In the genomic region with DNA sequence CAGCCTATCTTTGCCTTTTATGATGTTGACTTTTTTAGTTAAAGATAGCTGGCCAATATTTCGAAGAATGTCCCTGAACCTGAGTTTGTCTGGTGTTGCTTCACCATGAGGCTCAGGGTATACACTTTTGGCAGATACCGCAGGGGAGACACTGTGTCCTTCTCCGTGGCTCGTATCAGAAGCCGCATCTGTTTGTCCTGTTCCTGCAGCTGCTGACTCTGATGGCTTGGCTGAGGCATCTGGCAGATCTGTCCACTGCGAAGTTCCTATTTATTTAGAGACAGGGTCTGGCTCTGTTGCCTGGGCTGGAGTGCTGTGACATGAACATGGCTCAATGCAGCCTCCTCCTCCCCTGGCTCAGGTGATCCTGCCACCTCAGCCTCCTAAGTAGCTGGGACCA, we compare ENCODE assay signal across 16 cellular contexts.
DNase-seq lines count a peak whose midpoint lies in the region; ATAC-seq and TF ChIP-seq lines count a peak whose summit lies in the region.
"Had no signal": no experiment of that assay in that cellular context is flagged by ENCODE, and none has a peak within 500 bp of the region (broad histone marks: within the 10 kb centered on the region; RNA-seq: fewer than 3 reads in every experiment).

No MANE protein-coding gene starts in this region.

- H3K27me3 ChIP-seq in esophagus muscularis mucosa (no peaks in the 10 kb centered on the region), neutrophil (no peaks in the 10 kb centered on the region), aorta (ENCODE audit: control insufficient read depth in 1 of 2, insufficient read depth in 2 of 2, low read length in 1 of 2) (no peaks in the 10 kb centered on the region)

- TF ChIP-seq EP300 in esophagus muscularis mucosa (IDR thresholded peaks at IDR 0.05) = no peak

- H3K27ac Mint-ChIP-seq in progenitor cell of endocrine pancreas = no peak overlapping the region
- H3K27ac Mint-ChIP-seq: activated naive CD8-positive, alpha-beta T cell treated with anti-CD3 and anti-CD28 coated beads, Interleukin-2, amount 10 ng/mL, durations not matched to agents 7 days and 5 days; natural killer cell treated with Interleukin-12 subunit alpha and Interleukin-12 subunit beta and Interleukin-15 and Interleukin-18, amount 100 ng/mL, for 72 hours had no signal

- H3K4me3 ChIP-seq in esophagus muscularis mucosa (no peak overlapping the region), neutrophil (ENCODE audit: low read depth in 1 of 2, low read length in 1 of 2) (peak overlapping the region in 1 of 2 experiments; percentile 50), aorta (ENCODE audit: low read length in 2 of 2) (no peak overlapping the region)
- H3K4me3 ChIP-seq: left lung had no signal

- H3K36me3 ChIP-seq in esophagus muscularis mucosa = peaks cover 0 to 11% (median 5%) of the 10 kb centered on the region in 4 donors
- no peaks in the 10 kb centered on the region for H3K36me3 ChIP-seq in neutrophil
- no peaks in the 10 kb centered on the region for H3K36me3 ChIP-seq in aorta (ENCODE audit: control insufficient read depth in 1 of 2, insufficient read depth in 2 of 2, low read length in 1 of 2)
- H3K36me3 ChIP-seq: left lung had no signal

- WGBS in esophagus muscularis mucosa = 30% methylated on average over 5 of the region's 6 CpGs
- WGBS in aorta, 2 donors = 33 to 34% methylated on average over 6 of the region's 6 CpGs

- peaks cover 30% of the 10 kb centered on the region for H3K27me3 Mint-ChIP-seq in progenitor cell of endocrine pancreas

- H3K9me3 ChIP-seq in esophagus muscularis mucosa = no peaks in the 10 kb centered on the region
- H3K9me3 ChIP-seq in neutrophil = no peaks in the 10 kb centered on the region
- no peaks in the 10 kb centered on the region for H3K9me3 ChIP-seq in aorta (ENCODE audit: control insufficient read depth, low read length)
- H3K9me3 ChIP-seq: left lung had no signal

- H3K4me1 Mint-ChIP-seq in progenitor cell of endocrine pancreas (ENCODE audit: low read depth) = no peaks in the 10 kb centered on the region
- H3K4me1 Mint-ChIP-seq: activated naive CD8-positive, alpha-beta T cell treated with anti-CD3 and anti-CD28 coated beads, Interleukin-2, amount 10 ng/mL, durations not matched to agents 7 days and 5 days had no signal

- DNase-seq in Right ventricle myocardium inferior (ENCODE audit: missing footprints) (peak; percentile 77), cardiac septum (ENCODE audit: low spot score) (no peak), esophagus muscularis mucosa (ENCODE audit: extremely low spot score) (no peak), aorta (peak in 1 of 2 donors; percentile 26), progenitor cell of endocrine pancreas (ENCODE audit: low spot score, unreplicated experiment) (no peak), GOT3 (lab: John Stamatoyannopoulos, UW) (no peak)
- DNase-seq: ACHN; activated naive CD8-positive, alpha-beta T cell treated with anti-CD3 and anti-CD28 coated beads, Interleukin-2, amount 10 ng/mL, durations not matched to agents 7 days and 5 days; hippocampal formation; left lung; NCI-H2227 treated with DMSO at 0.1 percent for 48 hours; T-helper 1 cell had no signal

- no peaks in the 10 kb centered on the region for H3K36me3 Mint-ChIP-seq in progenitor cell of endocrine pancreas (ENCODE audit: insufficient read depth)
- H3K36me3 Mint-ChIP-seq: activated naive CD8-positive, alpha-beta T cell treated with anti-CD3 and anti-CD28 coated beads, Interleukin-2, amount 10 ng/mL, durations not matched to agents 7 days and 5 days; natural killer cell treated with Interleukin-12 subunit alpha and Interleukin-12 subunit beta and Interleukin-15 and Interleukin-18, amount 100 ng/mL, for 72 hours had no signal

- H3K27ac ChIP-seq in esophagus muscularis mucosa (replicated peaks in 1 of 4) = peak overlapping the region in 3 of 4 donors; percentile 20 to 53 (median 45)
- H3K27ac ChIP-seq in neutrophil = peak overlapping the region; percentile 95
- no peak overlapping the region for H3K27ac ChIP-seq in aorta (ENCODE audit: low read depth in 1 of 2, low read length in 2 of 2)

- TF ChIP-seq CTCF in esophagus muscularis mucosa (IDR thresholded peaks at IDR 0.05) = no peak
- no peak for TF ChIP-seq CTCF in neutrophil (IDR thresholded peaks at IDR 0.05)
- TF ChIP-seq CTCF in progenitor cell of endocrine pancreas (IDR thresholded peaks at IDR 0.05; ENCODE audit: unreplicated experiment) = no peak

- H3K4me3 Mint-ChIP-seq in progenitor cell of endocrine pancreas (ENCODE audit: low read depth) = no peak overlapping the region
- H3K4me3 Mint-ChIP-seq: activated naive CD8-positive, alpha-beta T cell treated with anti-CD3 and anti-CD28 coated beads, Interleukin-2, amount 10 ng/mL, durations not matched to agents 7 days and 5 days; natural killer cell treated with Interleukin-12 subunit alpha and Interleukin-12 subunit beta and Interleukin-15 and Interleukin-18, amount 100 ng/mL, for 72 hours had no signal

- TF ChIP-seq POLR2A in esophagus muscularis mucosa (IDR thresholded peaks at IDR 0.05; ENCODE audit: low read depth) = no peak

- no peaks in the 10 kb centered on the region for H3K9me3 Mint-ChIP-seq in progenitor cell of endocrine pancreas (ENCODE audit: low read depth)
- H3K9me3 Mint-ChIP-seq: activated naive CD8-positive, alpha-beta T cell treated with anti-CD3 and anti-CD28 coated beads, Interleukin-2, amount 10 ng/mL, durations not matched to agents 7 days and 5 days; natural killer cell treated with Interleukin-12 subunit alpha and Interleukin-12 subunit beta and Interleukin-15 and Interleukin-18, amount 100 ng/mL, for 72 hours had no signal

- intact Hi-C loops in Right ventricle myocardium inferior (cut with DNase I) = no loop called here
- intact Hi-C loops in cardiac septum (cut with DNase I) = no loop called here
- intact Hi-C loops in esophagus muscularis mucosa (cut with DNase I) = no loop called here
- intact Hi-C loops in aorta (cut with DNase I) = no loop called here

- H3K4me1 ChIP-seq in esophagus muscularis mucosa (peaks cover 10 to 42% (median 26%) of the 10 kb centered on the region in 4 donors), neutrophil (ENCODE audit: control insufficient read depth in 1 of 2, insufficient read depth in 1 of 2, low read depth in 1 of 2, low read length in 1 of 2) (peaks cover 68 to 69% of the 10 kb centered on the region in 2 experiments), aorta (ENCODE audit: control insufficient read depth in 1 of 2, insufficient read depth in 2 of 2, low read length in 2 of 2) (no peaks in the 10 kb centered on the region)

- ATAC-seq in Right ventricle myocardium inferior (peak; percentile 82), aorta (ENCODE audit: low FRiP score) (peak; percentile 46), GM19463 (IDR thresholded peaks at IDR 0.05; ENCODE audit: unreplicated experiment) (no peak)
- ATAC-seq: activated CD4-positive, CD25-positive, alpha-beta regulatory T cell treated with anti-CD3 and anti-CD28 coated beads, Interleukin-2, amount 50 U/mL, for 24 hours; left lung; natural killer cell treated with Interleukin-12 subunit alpha and Interleukin-12 subunit beta and Interleukin-15 and Interleukin-18, amount 100 ng/mL, for 72 hours had no signal

Comparison
In these comparisons a context has a peak if more than half of its experiments do, and no peak if none do; other contexts are left out.
1. H3K27ac ChIP-seq: peak in esophagus muscularis mucosa (3 of 4) and neutrophil (single experiment); none in aorta (0 of 2).